Comparison of ENCODE assay signal across 8 cellular contexts in the genomic region with DNA sequence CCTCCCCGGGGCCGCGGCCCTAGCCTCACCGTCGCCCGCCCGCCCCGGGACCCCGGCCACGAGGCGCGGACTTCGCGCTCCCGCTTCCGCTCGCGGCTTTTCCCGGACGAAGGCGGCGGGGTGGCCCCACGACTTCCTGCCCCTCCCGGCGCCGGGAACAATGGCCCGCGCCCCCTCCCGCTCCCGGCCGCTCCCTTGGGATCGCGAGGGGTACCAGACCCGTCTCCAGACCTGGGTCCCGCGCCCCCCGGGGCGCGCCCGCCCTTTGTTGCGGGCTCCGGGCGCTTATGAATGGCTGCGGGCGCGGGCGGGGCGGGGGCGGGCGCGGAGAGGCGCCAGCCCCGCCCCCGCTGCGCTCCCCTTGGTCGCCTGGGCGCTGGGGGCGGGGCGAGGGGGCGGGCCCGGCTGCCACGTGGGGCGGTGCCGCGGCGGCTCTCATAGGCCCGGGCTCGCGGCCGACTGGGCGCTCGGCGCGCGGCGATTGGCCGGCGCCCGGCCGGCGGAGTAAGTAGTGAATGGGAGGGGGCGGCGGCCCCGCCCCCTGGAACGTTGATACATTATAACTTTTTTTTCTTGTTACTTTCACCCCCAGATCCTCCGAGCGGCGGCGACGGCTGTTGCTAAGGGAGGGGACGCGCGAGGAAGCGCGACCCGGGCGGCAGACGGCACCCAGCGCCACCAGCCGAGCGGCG. TPM values are rescaled to one million over a fixed set of nuclear protein-coding genes. Genes with fewer than 3 reads are reported as not detected.
DNase-seq lines count a peak whose midpoint lies in the region; ATAC-seq and TF ChIP-seq lines count a peak whose summit lies in the region.

No MANE protein-coding gene starts in this region.

- H3K4me3 ChIP-seq in GM12864 (ENCODE audit: low read depth, low read length), result peak overlapping the region; percentile 80
- H3K4me3 ChIP-seq in left ventricle myocardium inferior, result peak overlapping the region; percentile 93
- H3K4me3 ChIP-seq in prostate gland, result peak overlapping the region; percentile 87 to 95

- TF ChIP-seq POLR2A in prostate gland (IDR thresholded peaks at IDR 0.05), result peak; percentile 92

- no peaks in the 10 kb centered on the region for H3K9me3 ChIP-seq in left ventricle myocardium inferior (replicated peaks)
- H3K9me3 ChIP-seq in prostate gland, result no peaks in the 10 kb centered on the region

- DNase-seq in GM12864 (ENCODE audit: low read depth) (no peak), NCI-H146 treated with DMSO at 0.1 percent for 48 hours (lab: John Stamatoyannopoulos, UW; ENCODE audit: unreplicated experiment) (peak; percentile 65), T follicular helper cell (ENCODE audit: low read depth) (peak; percentile 90), amniotic epithelial cell (ENCODE audit: low read depth) (peak; percentile 92), left ventricle myocardium inferior (peak; percentile 95), prostate gland (ENCODE audit: low spot score) (peak; percentile 96), ureter (ENCODE audit: low spot score) (peak; percentile 94)

- intact Hi-C loops in left ventricle myocardium inferior (cut with micrococcal nuclease), result no loop called here
- intact Hi-C loops in prostate gland (cut with DNase I), result loop anchor here (10.0 kb wide), 1 partner anchor 215 kb away; no protein-coding TSS in a partner anchor

- H3K27ac ChIP-seq in left ventricle myocardium inferior (replicated peaks) (peak overlapping the region; percentile 100), prostate gland (peak overlapping the region; percentile 100)

- peak; percentile 43 for ATAC-seq in HG02763 (IDR thresholded peaks at IDR 0.05; ENCODE audit: unreplicated experiment)

- WGBS in prostate gland, result under 1% methylated on average over 43 of the region's 102 CpGs

- TF ChIP-seq CTCF in GM12864 (IDR thresholded peaks at IDR 0.05; ENCODE audit: low read depth, low read length, missing control alignments) (no peak), left ventricle myocardium inferior (IDR thresholded peaks at IDR 0.05; ENCODE audit: borderline replicate concordance) (no peak), prostate gland (IDR thresholded peaks at IDR 0.05) (peak in 1 of 4 experiments; percentile 26)

- H3K4me1 ChIP-seq in left ventricle myocardium inferior, result peaks cover 85% of the 10 kb centered on the region
- H3K4me1 ChIP-seq in prostate gland (replicated peaks), result peaks cover 42% of the 10 kb centered on the region

- no peaks in the 10 kb centered on the region for H3K27me3 ChIP-seq in left ventricle myocardium inferior (ENCODE audit: low read depth)
- H3K27me3 ChIP-seq in prostate gland (replicated peaks; ENCODE audit: insufficient read depth), result no peaks in the 10 kb centered on the region

- H3K36me3 ChIP-seq in left ventricle myocardium inferior, result peaks cover 35% of the 10 kb centered on the region
- peaks cover 3 to 6% of the 10 kb centered on the region in 2 donors for H3K36me3 ChIP-seq in prostate gland

RNA-seq across cellular contexts. Expression of a gene that starts 1.1 kb away (rescaled TPM):
- 60.5 TPM for total RNA-seq in left ventricle myocardium inferior
- total RNA-seq in prostate gland, result 10 to 100 TPM; 35.8 to 42.9 TPM
- 121 TPM for total RNA-seq in ureter

RNA-seq across cellular contexts. Expression of a gene that starts 7.9 kb away (rescaled TPM):
- 501 TPM for total RNA-seq in left ventricle myocardium inferior
- total RNA-seq in prostate gland, result 100 to 1,000 TPM; 109 to 151 TPM
- 144 TPM for total RNA-seq in ureter

RNA-seq across cellular contexts. Expression of a gene that starts 11.6 kb away (rescaled TPM):
- total RNA-seq in left ventricle myocardium inferior (0.96 TPM), prostate gland (1 to 10 TPM in 1 of 2 donors, under 1 TPM in 1; 0.68 to 4.4 TPM), ureter (0.73 TPM)

RNA-seq across cellular contexts. Expression of a gene that starts 19.7 kb away (rescaled TPM):
- total RNA-seq in left ventricle myocardium inferior (229 TPM), prostate gland (100 to 1,000 TPM; 753 to 863 TPM), ureter (524 TPM)

RNA-seq across cellular contexts. Expression of a gene that starts 25.9 kb away (rescaled TPM):
- total RNA-seq in left ventricle myocardium inferior (12.4 TPM), prostate gland (10 to 100 TPM; 95.1 to 98.7 TPM), ureter (47.5 TPM)
